Comparison of ENCODE assay signal across 13 cellular contexts in the genomic region with DNA sequence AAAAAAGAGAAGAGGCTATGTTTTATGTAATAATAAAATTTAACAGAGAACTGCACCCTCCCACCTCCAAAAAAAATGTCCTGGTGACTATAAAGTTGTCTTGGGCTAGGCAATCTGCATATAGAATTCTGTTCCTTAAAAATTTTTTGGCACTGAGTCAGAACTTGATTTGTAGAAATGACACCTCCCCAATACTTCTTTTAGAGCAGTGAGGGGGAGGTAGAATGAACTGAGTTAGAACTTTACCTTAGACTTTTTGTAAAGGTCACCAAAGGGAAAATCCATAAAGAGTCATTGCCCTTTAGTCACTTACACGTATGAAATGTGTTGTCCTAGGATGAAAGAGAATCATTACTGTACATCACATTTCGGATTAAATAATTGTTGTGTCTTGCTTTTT.
DNase-seq lines count a peak whose midpoint lies in the region; ATAC-seq and TF ChIP-seq lines count a peak whose summit lies in the region.
"Had no signal": no experiment of that assay in that cellular context is flagged by ENCODE, and none has a peak within 500 bp of the region (broad histone marks: within the 10 kb centered on the region; RNA-seq: fewer than 3 reads in every experiment).

No MANE protein-coding gene starts in this region.

- H3K27me3 ChIP-seq in foreskin keratinocyte: no peaks in the 10 kb centered on the region
- H3K27me3 ChIP-seq: BLaER1, neutrophil had no signal

- TF ChIP-seq CTCF in 22Rv1 (IDR thresholded peaks at IDR 0.05): no peak
- no peak for TF ChIP-seq CTCF in foreskin keratinocyte (conservative IDR thresholded peaks at IDR 0.05)
- TF ChIP-seq CTCF in lower leg skin (IDR thresholded peaks at IDR 0.05): no peak

- no peak for TF ChIP-seq POLR2A in lower leg skin (IDR thresholded peaks at IDR 0.05)

- H3K4me3 ChIP-seq in lower leg skin (ENCODE audit: low read depth, poor library complexity, severe bottlenecking): no peak overlapping the region
- H3K4me3 ChIP-seq: BLaER1 had no signal

- intact Hi-C loops in lower leg skin (cut with DNase I; ENCODE audit: low total_unique reads): no loop called here

- ATAC-seq in GM18520 (IDR thresholded peaks at IDR 0.05; ENCODE audit: unreplicated experiment): peak; percentile 33
- ATAC-seq in HG03439 (IDR thresholded peaks at IDR 0.05; ENCODE audit: unreplicated experiment): peak; percentile 60
- peak; percentile 66 for ATAC-seq in foreskin keratinocyte
- ATAC-seq: PC-3 had no signal

- H3K27ac ChIP-seq in 22Rv1 (peak overlapping the region; percentile 72), foreskin keratinocyte (peak overlapping the region; percentile 9)
- H3K27ac ChIP-seq: BLaER1, neutrophil had no signal

- 66 to 67% methylated on average over 2 of the region's 2 CpGs for WGBS in lower leg skin, 2 donors

- H3K4me1 ChIP-seq in foreskin keratinocyte: peaks cover 16% of the 10 kb centered on the region

- DNase-seq in foreskin keratinocyte (no peak), nucleus accumbens (lab: John Stamatoyannopoulos, UW) (no peak), ureter (ENCODE audit: low spot score) (no peak), NCI-H510A (lab: John Stamatoyannopoulos, UW) (no peak), lower leg skin (ENCODE audit: low spot score in 2 of 2) (no peak)
- DNase-seq: activated effector memory CD4-positive, alpha-beta T cell treated with Interleukin-2 at 50 U/mL for 16 hours; foreskin melanocyte; PC-3 had no signal
